32 cellular contexts compared by ENCODE assay signal in the genomic region with DNA sequence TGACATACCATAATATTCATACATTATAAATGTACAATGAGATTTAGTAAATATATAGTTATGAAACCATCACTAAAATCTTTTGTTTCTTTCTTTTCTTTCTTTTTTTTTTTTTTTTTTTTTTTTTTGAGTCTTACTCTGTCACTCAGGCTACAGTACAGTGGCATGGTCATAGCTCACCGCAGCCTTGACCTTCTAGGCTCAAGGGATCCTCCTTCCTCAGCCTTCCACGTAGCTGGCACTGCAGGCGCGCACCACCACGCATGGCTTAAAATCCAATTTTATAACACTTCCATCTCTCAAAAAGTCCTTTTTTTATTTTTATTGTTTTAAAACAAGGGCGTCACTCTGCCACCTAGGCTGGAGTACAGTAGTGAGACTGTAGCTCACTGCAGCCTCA.
"Had no signal": no experiment of that assay in that cellular context is flagged by ENCODE, and none has a peak within 500 bp of the region (broad histone marks: within the 10 kb centered on the region; RNA-seq: fewer than 3 reads in every experiment).

No MANE protein-coding gene starts in this region.

- H3K27ac Mint-ChIP-seq: activated B cell treated with CpG ODN at 0.5 μM for 24 hours; activated CD4-positive, alpha-beta memory T cell treated with anti-CD3 and anti-CD28 coated beads, Interleukin-2, amount 10 ng/mL, durations not matched to agents 7 days and 5 days; activated CD4-positive, alpha-beta T cell treated with anti-CD3 and anti-CD28 coated beads for 36 hours; activated CD4-positive, alpha-beta T cell treated with anti-CD3 and anti-CD28 coated beads, Interleukin-2, amount 10 ng/mL, durations not matched to agents 7 days and 5 days; activated CD8-positive, alpha-beta T cell treated with anti-CD3 and anti-CD28 coated beads, Interleukin-2, amount 10 ng/mL, durations not matched to agents 7 days and 5 days; activated naive CD4-positive, alpha-beta T cell treated with anti-CD3 and anti-CD28 coated beads, Interleukin-2, amount 10 ng/mL, durations not matched to agents 7 days and 5 days; activated naive CD4-positive, alpha-beta T cell treated with anti-CD3 and anti-CD28 coated beads, Interleukin-2, amount 50 U/mL, for 24 hours; activated naive CD8-positive, alpha-beta T cell; activated naive CD8-positive, alpha-beta T cell treated with anti-CD3 and anti-CD28 coated beads, Interleukin-2, amount 10 ng/mL, durations not matched to agents 7 days and 5 days; activated naive CD8-positive, alpha-beta T cell treated with anti-CD3 and anti-CD28 coated beads, Interleukin-2, amount 50 U/mL, for 24 hours; activated T-cell treated with anti-CD3 and anti-CD28 coated beads, Interleukin-2, amount 50 U/mL, for 24 hours; activated T-helper 2 cell treated with anti-CD3 and anti-CD28 coated beads, Interferon-gamma antibody, Interleukin-2, Interleukin-4, amounts not matched to agents 10 μg/mL and 5 μg/mL and 100 μg/mL, durations not matched to agents 14 hours and 24 hours and 36 hours; T-helper 1 cell treated with Interleukin-12 subunit alpha and Interleukin-12 subunit beta and Interleukin-4 antibody, amounts not matched to agents 30 μg/mL and 1 μg/mL, for 36 hours; T-helper 2 cell treated with Interferon-gamma antibody and Interleukin-4, amounts not matched to agents 5 μg/mL and 100 μg/mL, for 36 hours had no signal

- DNase-seq: activated B cell treated with CpG ODN at 0.5 μM for 24 hours; activated CD4-positive, alpha-beta memory T cell treated with anti-CD3 and anti-CD28 coated beads, Interleukin-2, amount 10 ng/mL, durations not matched to agents 7 days and 5 days; activated CD4-positive, alpha-beta T cell treated with anti-CD3 and anti-CD28 coated beads for 36 hours; activated CD4-positive, alpha-beta T cell treated with anti-CD3 and anti-CD28 coated beads for 48 hours; activated CD4-positive, alpha-beta T cell treated with anti-CD3 and anti-CD28 coated beads, Interleukin-2, amount 10 ng/mL, durations not matched to agents 7 days and 5 days; activated CD4-positive, alpha-beta T cell treated with anti-CD3 and anti-CD28 coated beads, Interleukin-2, amount 50 U/mL, for 48 hours; activated CD4-positive, CD25-positive, alpha-beta regulatory T cell treated with anti-CD3 and anti-CD28 coated beads, Interleukin-2, amount 50 U/mL, for 72 hours; activated CD8-positive, alpha-beta memory T cell treated with anti-CD3 and anti-CD28 coated beads, Interleukin-2, amount 50 U/mL, for 48 hours; activated CD8-positive, alpha-beta T cell treated with anti-CD3 and anti-CD28 coated beads, Interleukin-2, amount 10 ng/mL, durations not matched to agents 7 days and 5 days; activated effector memory CD4-positive, alpha-beta T cell treated with Interleukin-2 at 50 U/mL for 16 hours; activated gamma-delta T cell; activated naive CD4-positive, alpha-beta T cell treated with anti-CD3 and anti-CD28 coated beads, Interleukin-2, amount 10 ng/mL, durations not matched to agents 7 days and 5 days; activated naive CD4-positive, alpha-beta T cell treated with Interleukin-2 at 50 U/mL for 16 hours; activated naive CD8-positive, alpha-beta T cell treated with anti-CD3 and anti-CD28 coated beads, Interleukin-2, amount 10 ng/mL, durations not matched to agents 7 days and 5 days; activated naive CD8-positive, alpha-beta T cell treated with anti-CD3 and anti-CD28 coated beads, Interleukin-2, amount 50 U/mL, for 24 hours; activated T-cell treated with anti-CD3 and anti-CD28 coated beads, Interleukin-2, amount 50 U/mL, for 24 hours; activated T-cell treated with anti-CD3 and anti-CD28 coated beads, Interleukin-2, amount 50 U/mL, for 48 hours; amniotic stem cell; aorta; body of pancreas; brain microvascular endothelial cell; central memory CD4-positive, alpha-beta T cell; T-helper 1 cell; T-helper 2 cell; T-helper 9 cell had no signal

- ATAC-seq: activated CD4-positive, alpha-beta T cell treated with anti-CD3 and anti-CD28 coated beads for 36 hours; activated CD8-positive, alpha-beta T cell treated with anti-CD3 and anti-CD28 coated beads, Interleukin-2, amount 10 ng/mL, durations not matched to agents 7 days and 5 days; activated naive CD8-positive, alpha-beta T cell treated with anti-CD3 and anti-CD28 coated beads, Interleukin-2, amount 50 U/mL, for 24 hours; body of pancreas had no signal

- H3K27me3 Mint-ChIP-seq: activated CD4-positive, alpha-beta memory T cell treated with anti-CD3 and anti-CD28 coated beads, Interleukin-2, amount 10 ng/mL, durations not matched to agents 7 days and 5 days; activated CD4-positive, alpha-beta T cell treated with anti-CD3 and anti-CD28 coated beads for 36 hours; activated CD4-positive, alpha-beta T cell treated with anti-CD3 and anti-CD28 coated beads, Interleukin-2, amount 10 ng/mL, durations not matched to agents 7 days and 5 days; activated naive CD4-positive, alpha-beta T cell treated with anti-CD3 and anti-CD28 coated beads, Interleukin-2, amount 10 ng/mL, durations not matched to agents 7 days and 5 days; activated naive CD4-positive, alpha-beta T cell treated with anti-CD3 and anti-CD28 coated beads, Interleukin-2, amount 50 U/mL, for 24 hours; activated naive CD8-positive, alpha-beta T cell; activated naive CD8-positive, alpha-beta T cell treated with anti-CD3 and anti-CD28 coated beads, Interleukin-2, amount 10 ng/mL, durations not matched to agents 7 days and 5 days; activated naive CD8-positive, alpha-beta T cell treated with anti-CD3 and anti-CD28 coated beads, Interleukin-2, amount 50 U/mL, for 24 hours; activated T-cell treated with anti-CD3 and anti-CD28 coated beads, Interleukin-2, amount 50 U/mL, for 24 hours had no signal

- H3K27ac ChIP-seq: body of pancreas, brain microvascular endothelial cell, breast epithelium, VCaP had no signal

- H3K27me3 ChIP-seq: body of pancreas, brain microvascular endothelial cell, breast epithelium had no signal

- H3K4me3 ChIP-seq: body of pancreas, breast epithelium had no signal

- H3K4me3 Mint-ChIP-seq: activated B cell treated with CpG ODN at 0.5 μM for 24 hours; activated CD4-positive, alpha-beta memory T cell treated with anti-CD3 and anti-CD28 coated beads, Interleukin-2, amount 10 ng/mL, durations not matched to agents 7 days and 5 days; activated CD4-positive, alpha-beta T cell treated with anti-CD3 and anti-CD28 coated beads for 36 hours; activated CD4-positive, alpha-beta T cell treated with anti-CD3 and anti-CD28 coated beads, Interleukin-2, amount 10 ng/mL, durations not matched to agents 7 days and 5 days; activated CD8-positive, alpha-beta T cell treated with anti-CD3 and anti-CD28 coated beads, Interleukin-2, amount 10 ng/mL, durations not matched to agents 7 days and 5 days; activated naive CD4-positive, alpha-beta T cell treated with anti-CD3 and anti-CD28 coated beads, Interleukin-2, amount 10 ng/mL, durations not matched to agents 7 days and 5 days; activated naive CD4-positive, alpha-beta T cell treated with anti-CD3 and anti-CD28 coated beads, Interleukin-2, amount 50 U/mL, for 24 hours; activated naive CD8-positive, alpha-beta T cell; activated naive CD8-positive, alpha-beta T cell treated with anti-CD3 and anti-CD28 coated beads, Interleukin-2, amount 10 ng/mL, durations not matched to agents 7 days and 5 days; activated naive CD8-positive, alpha-beta T cell treated with anti-CD3 and anti-CD28 coated beads, Interleukin-2, amount 50 U/mL, for 24 hours; activated T-cell treated with anti-CD3 and anti-CD28 coated beads, Interleukin-2, amount 50 U/mL, for 24 hours; T-helper 1 cell treated with Interleukin-12 subunit alpha and Interleukin-12 subunit beta and Interleukin-4 antibody, amounts not matched to agents 30 μg/mL and 1 μg/mL, for 36 hours; T-helper 2 cell treated with Interferon-gamma antibody and Interleukin-4, amounts not matched to agents 5 μg/mL and 100 μg/mL, for 36 hours had no signal

- H3K36me3 ChIP-seq: brain microvascular endothelial cell, breast epithelium had no signal

- H3K9me3 ChIP-seq: body of pancreas had no signal
